In the genomic region with DNA sequence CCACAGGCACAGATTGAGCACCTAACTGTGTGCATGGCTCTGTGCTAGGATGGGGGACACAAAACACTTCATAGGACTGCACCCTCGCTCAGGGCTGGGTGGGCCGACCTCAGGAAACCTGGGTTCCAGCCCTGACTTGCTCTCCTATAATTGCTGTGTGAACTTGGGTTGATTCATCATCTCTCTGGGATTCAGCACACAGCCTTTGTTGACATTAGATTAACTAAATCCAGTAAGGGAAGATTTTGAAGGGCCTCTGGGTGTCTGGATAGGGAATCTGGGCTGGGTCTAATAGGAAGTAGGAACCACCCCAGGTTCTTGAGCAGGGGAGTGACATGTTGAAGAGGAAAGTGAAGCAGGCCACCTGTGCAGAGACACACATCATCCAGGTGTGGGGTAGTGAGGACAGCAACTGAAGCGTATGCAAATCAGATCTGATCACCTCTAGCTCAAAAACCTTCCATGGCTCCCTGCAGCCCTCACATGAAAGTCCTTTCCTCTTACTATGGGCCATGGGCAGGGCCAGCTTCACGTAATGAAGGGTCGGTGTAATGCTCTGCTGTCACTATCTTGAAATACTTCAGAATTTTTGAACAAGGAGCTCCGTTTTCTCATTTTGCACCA, we compare ENCODE assay signal across 8 cellular contexts. TPM values are rescaled to one million over a fixed set of nuclear protein-coding genes. Genes with fewer than 3 reads are reported as not detected.
DNase-seq lines count a peak whose midpoint lies in the region; ATAC-seq and TF ChIP-seq lines count a peak whose summit lies in the region.
"Not testable (repeated sequence)": the region's sequence is repeated elsewhere in the genome, so short reads cannot be mapped to it uniquely, and the experiment has no call there.
"Had no signal": no experiment of that assay in that cellular context is flagged by ENCODE, and none has a peak within 500 bp of the region (broad histone marks: within the 10 kb centered on the region; RNA-seq: fewer than 3 reads in every experiment).

No MANE protein-coding gene starts in this region.

- H3K9ac ChIP-seq in neuronal stem cell (ENCODE audit: low read depth, low read length, poor library complexity): not testable (repeated sequence)

- not testable (repeated sequence) for H3K4ac ChIP-seq in neuronal stem cell (ENCODE audit: low read length)

- not testable (repeated sequence) for H3K27ac ChIP-seq in HEK293 (ENCODE audit: extremely low read depth, low read depth, low read length); Panc1 (ENCODE audit: low read length); foreskin keratinocyte; neuronal stem cell (replicated peaks; ENCODE audit: low read length)
- peak overlapping the region; percentile 8 for H3K27ac ChIP-seq in RWPE2 (ENCODE audit: poor library complexity, severe bottlenecking)

- not testable (repeated sequence) for H3K9me3 ChIP-seq in HEK293 (ENCODE audit: control insufficient read depth, insufficient read depth, low read depth, low read length); Panc1 (ENCODE audit: control insufficient read depth, insufficient read depth, low read depth, low read length); RWPE2 (ENCODE audit: severe bottlenecking); neuronal stem cell (replicated peaks in 1 of 2; ENCODE audit: control insufficient read depth in 2 of 2, insufficient read depth in 1 of 2, low read depth in 1 of 2, low read length in 2 of 2)

- H3K4me1 ChIP-seq in HEK293 (ENCODE audit: control insufficient read depth, insufficient read depth, low read length); Panc1 (ENCODE audit: control insufficient read depth, insufficient read depth, low read length); RWPE2 (ENCODE audit: insufficient read depth, poor library complexity, severe bottlenecking); foreskin keratinocyte; neuronal stem cell (ENCODE audit: control insufficient read depth in 2 of 2, insufficient read depth in 1 of 2, low read depth in 1 of 2, low read length in 2 of 2): not testable (repeated sequence)

- not testable (repeated sequence) for H3K14ac ChIP-seq in neuronal stem cell (ENCODE audit: low read length)

- H2AK5ac ChIP-seq in neuronal stem cell (ENCODE audit: low read depth, low read length): not testable (repeated sequence)

- H2AFZ ChIP-seq in neuronal stem cell (ENCODE audit: low read length): not testable (repeated sequence)

- not testable (repeated sequence) for H4K91ac ChIP-seq in neuronal stem cell (ENCODE audit: low read depth, low read length, poor library complexity)

- H3K23ac ChIP-seq in neuronal stem cell (ENCODE audit: low read depth, low read length, poor library complexity): peak overlapping the region; percentile 81

- CTCF ChIA-PET in HEK293 (lab: Yijun Ruan, JAX); Panc1 (lab: Charles Lee): not testable (repeated sequence)

- H2BK5ac ChIP-seq in neuronal stem cell (ENCODE audit: low read length): not testable (repeated sequence)

- not testable (repeated sequence) for H4K8ac ChIP-seq in neuronal stem cell (ENCODE audit: low read depth, low read length)

- H3K18ac ChIP-seq in neuronal stem cell (ENCODE audit: low read length): peak overlapping the region; percentile 46

- POLR2A ChIA-PET in HEK293 (lab: Yijun Ruan, JAX); Panc1 (lab: Charles Lee): not testable (repeated sequence)

- not testable (repeated sequence) for H3K27me3 ChIP-seq in Panc1 (ENCODE audit: control insufficient read depth, insufficient read depth, low read length); RWPE2 (ENCODE audit: insufficient read depth, poor library complexity, severe bottlenecking); foreskin keratinocyte; neuronal stem cell (ENCODE audit: control insufficient read depth in 3 of 3, insufficient read depth in 3 of 3, low read depth in 1 of 3, low read length in 3 of 3)

- ATAC-seq in Panc1 (peak; percentile 60; the same call in 1 of the 2 replicates), RWPE2 (ENCODE audit: low read depth) (peak; percentile 93), foreskin keratinocyte (peak; percentile 42)

- not testable (repeated sequence) for H2BK120ac ChIP-seq in neuronal stem cell (ENCODE audit: low read depth, low read length)

- H3K36me3 ChIP-seq in HEK293 (ENCODE audit: control insufficient read depth in 2 of 2, insufficient read depth in 1 of 2, low read length in 2 of 2); Panc1 (ENCODE audit: control insufficient read depth, insufficient read depth, low read length); RWPE2 (ENCODE audit: low read depth); neuronal stem cell (replicated peaks in 1 of 2; ENCODE audit: control insufficient read depth in 2 of 2, insufficient read depth in 2 of 2, low read length in 2 of 2): not testable (repeated sequence)

- H2BK12ac ChIP-seq in neuronal stem cell (ENCODE audit: low read length): not testable (repeated sequence)

- intact Hi-C loops in Panc1 (cut with micrococcal nuclease; ENCODE audit: unreplicated experiment): not testable (repeated sequence)

- TF ChIP-seq CTCF in HEK293 (tag by site-specific recombination; IDR thresholded peaks at IDR 0.05); Panc1 (IDR thresholded peaks at IDR 0.05); RWPE2 (IDR thresholded peaks at IDR 0.05; ENCODE audit: poor library complexity, severe bottlenecking); epithelial cell of esophagus (IDR thresholded peaks at IDR 0.05; ENCODE audit: insufficient read depth, low read depth, low read length, missing control alignments); foreskin keratinocyte (conservative IDR thresholded peaks at IDR 0.05): not testable (repeated sequence)

- peak; percentile 14 for DNase-seq in DMS53 (lab: John Stamatoyannopoulos, UW)
- DNase-seq in Panc1 (ENCODE audit: low read depth, low spot score); RWPE2 (ENCODE audit: low spot score); neuronal stem cell (ENCODE audit: low spot score): not testable (repeated sequence)
- DNase-seq in epithelial cell of esophagus (ENCODE audit: low read depth): peak; percentile 83
- peak in 1 of 2 donors; percentile 60 for DNase-seq in foreskin keratinocyte

- WGBS in neuronal stem cell (ENCODE audit: extremely low coverage in 2 of 2, insufficient read length in 2 of 2, insufficient replicate concordance in 1 of 2), 2 donors: no CpG with 5 or more reads among the region's 6 CpGs

- in situ Hi-C loops in Panc1 (cut with HindIII; ENCODE audit: low pct_unique_long_range_greater_than_20kb, low sequenced_read_pairs): not testable (repeated sequence)

- H3K79me1 ChIP-seq in neuronal stem cell (ENCODE audit: low read depth, low read length): not testable (repeated sequence)

- H3K4me2 ChIP-seq in neuronal stem cell (ENCODE audit: insufficient read depth, low read length, poor library complexity, severe bottlenecking): not testable (repeated sequence)

- not testable (repeated sequence) for H3K4me3 ChIP-seq in HEK293 (ENCODE audit: low read depth, low read length); Panc1 (ENCODE audit: low read depth in 2 of 2, low read length in 2 of 2); RWPE2 (ENCODE audit: severe bottlenecking); epithelial cell of esophagus (ENCODE audit: low read length)
- H3K4me3 ChIP-seq in neuronal stem cell (ENCODE audit: low read length in 2 of 2): peak overlapping the region in 1 of 2 donors; percentile 47

- H2BK15ac ChIP-seq in neuronal stem cell (ENCODE audit: low read length): peak overlapping the region; percentile 63

- not testable (repeated sequence) for BruUV-seq in Panc1 (replicated peaks; lab: Mats Ljungman, UMichigan)

TF ChIP-seq in HEK293, 187 proteins besides CTCF, POLR2A, EP300 and RAD21:
- peak; percentile 73 for TF ChIP-seq ZNF16 (tag by site-specific recombination; IDR thresholded peaks at IDR 0.05; ENCODE audit: low read depth)

RNA-seq across cellular contexts. Expression of a gene that starts 11.3 kb away (rescaled TPM):
- 71.7 TPM for total RNA-seq in Panc1 (2021; ENCODE audit: unreplicated experiment)
- polyA plus RNA-seq in Panc1 (2012; ENCODE audit: insufficient read length): 51.5 TPM
- 214 and 236 TPM in 2 replicates for total RNA-seq in foreskin keratinocyte
- polyA plus RNA-seq in foreskin keratinocyte: 186 and 201 TPM in 2 replicates
- 25.4 TPM for polyA plus RNA-seq in neuronal stem cell (2013, experiment 1 of 2)
- polyA plus RNA-seq in neuronal stem cell (2013, experiment 2 of 2): 25.4 TPM

RNA-seq across cellular contexts. Expression of a gene that starts 37.6 kb away (rescaled TPM):
- total RNA-seq in Panc1 (2021; ENCODE audit: unreplicated experiment) (84.4 TPM), foreskin keratinocyte (5.7 and 15.5 TPM in 2 replicates)
- polyA plus RNA-seq in Panc1 (2012; ENCODE audit: insufficient read length): 108 TPM
- 10.7 and 32.2 TPM in 2 replicates for polyA plus RNA-seq in foreskin keratinocyte
- 44.6 TPM for polyA plus RNA-seq in neuronal stem cell (2013, experiment 1 of 2)
- polyA plus RNA-seq in neuronal stem cell (2013, experiment 2 of 2): 40.6 TPM
- total RNA-seq: Calu3 had no signal

RNA-seq across cellular contexts. Expression of a gene that starts 53.0 kb away (rescaled TPM):
- total RNA-seq in Panc1 (2021; ENCODE audit: unreplicated experiment) (1.7 TPM), foreskin keratinocyte (1.3 TPM in 2 replicates)
- polyA plus RNA-seq in Panc1 (2012; ENCODE audit: insufficient read length): 2.1 TPM
- polyA plus RNA-seq in foreskin keratinocyte: 1.1 and 1.3 TPM in 2 replicates
- 4.8 TPM for polyA plus RNA-seq in neuronal stem cell (2013, experiment 1 of 2)
- polyA plus RNA-seq in neuronal stem cell (2013, experiment 2 of 2): 4.6 TPM

Comparison
In these comparisons a context has a peak if more than half of its experiments do, and no peak if none do; other contexts are left out.
1. ATAC-seq: peak in every context shown above with its lines; median percentile 93 in RWPE2; 60 in Panc1; 42 in foreskin keratinocyte.